In genomic region chr2:134819334-134819733, GRCh38 we compare ENCODE assay signal across 16 cellular contexts. TPM values are rescaled to one million over a fixed set of nuclear protein-coding genes. Genes with fewer than 3 reads are reported as not detected.
DNase-seq lines count a peak whose midpoint lies in the region; TF ChIP-seq lines count a peak whose summit lies in the region.
"Had no signal": no experiment of that assay in that cellular context is flagged by ENCODE, and none has a peak within 500 bp of the region (broad histone marks: within the 10 kb centered on the region; RNA-seq: fewer than 3 reads in every experiment).

No MANE protein-coding gene starts in this region.

- in situ Hi-C loops in ACHN (cut with HindIII; ENCODE audit: low pct_ligation_motif_present, low pct_unique_long_range_greater_than_20kb, low sequenced_read_pairs): no loop called here

- intact Hi-C loops in tibial artery (cut with DNase I; ENCODE audit: low total_unique reads): no loop called here

- H3K4me3 ChIP-seq in kidney epithelial cell (ENCODE audit: low read depth, low read length) (no peak overlapping the region), tibial artery (no peak overlapping the region)
- H3K4me3 ChIP-seq: ascending aorta, BLaER1, spleen, vagina had no signal

- H3K4me1 ChIP-seq in tibial artery: no peaks in the 10 kb centered on the region
- H3K4me1 ChIP-seq: ascending aorta, BLaER1, spleen, vagina had no signal

- no peak overlapping the region for H3K27ac ChIP-seq in tibial artery
- H3K27ac ChIP-seq: ascending aorta, BLaER1, spleen, vagina had no signal

- TF ChIP-seq CTCF in kidney epithelial cell (IDR thresholded peaks at IDR 0.05; ENCODE audit: insufficient read depth, low read length, poor library complexity, severe bottlenecking) (no peak), tibial artery (IDR thresholded peaks at IDR 0.05) (no peak)

- H3K36me3 ChIP-seq in kidney epithelial cell (ENCODE audit: control insufficient read depth, insufficient read depth, low read length): no peaks in the 10 kb centered on the region
- H3K36me3 ChIP-seq in tibial artery: no peaks in the 10 kb centered on the region
- H3K36me3 ChIP-seq: ascending aorta, BLaER1, spleen, vagina had no signal

- DNase-seq in ACHN: peak; percentile 82
- DNase-seq in HS-27A (ENCODE audit: low read depth): peak; percentile 57
- DNase-seq in astrocyte of the hippocampus (ENCODE audit: low read depth, low spot score): peak; percentile 71
- DNase-seq in kidney epithelial cell (ENCODE audit: low read depth): peak; percentile 74
- DNase-seq in NCI-H2107 (lab: John Stamatoyannopoulos, UW): no peak
- DNase-seq in NCI-H1048 (lab: John Stamatoyannopoulos, UW): no peak
- no peak for DNase-seq in tibial artery
- DNase-seq in NCI-H510A (lab: John Stamatoyannopoulos, UW): no peak
- DNase-seq: activated CD4-positive, alpha-beta T cell treated with anti-CD3 and anti-CD28 coated beads for 1 hour; activated T-cell treated with anti-CD3 and anti-CD28 coated beads, Interleukin-2, amount 50 U/mL, for 24 hours; NCI-H1092; spleen had no signal

- H3K27me3 ChIP-seq in kidney epithelial cell (ENCODE audit: control insufficient read depth, insufficient read depth, low read length) (no peaks in the 10 kb centered on the region), tibial artery (no peaks in the 10 kb centered on the region)
- H3K27me3 ChIP-seq: ascending aorta, BLaER1, spleen, vagina had no signal

- H3K9me3 ChIP-seq in tibial artery: no peaks in the 10 kb centered on the region
- H3K9me3 ChIP-seq: ascending aorta, BLaER1, spleen, vagina had no signal

RNA-seq across cellular contexts. Expression of gene ACMSD, which starts 19.1 kb away (rescaled TPM):
- total RNA-seq in kidney epithelial cell: not detected in 2 replicates
- total RNA-seq: ascending aorta; natural killer cell treated with Interleukin-12 subunit alpha and Interleukin-12 subunit beta and Interleukin-15 and Interleukin-18, amount 100 ng/mL, for 72 hours; spleen; vagina had no signal

Comparison
In these comparisons a context has a peak if more than half of its experiments do, and no peak if none do; other contexts are left out.
1. DNase-seq: peak in ACHN (single experiment), HS-27A (single experiment), astrocyte of the hippocampus (single experiment) and kidney epithelial cell (single experiment); none in NCI-H2107 (single experiment), NCI-H1048 (single experiment), tibial artery (0 of 2) and NCI-H510A (single experiment).